In genomic region chr12:8508912-8509841, GRCh38 we compare ENCODE assay signal across 2 cellular contexts.
TF ChIP-seq lines count a peak whose summit lies in the region.

No MANE protein-coding gene starts in this region.

TF ChIP-seq in GM23338, 12 proteins besides CTCF, POLR2A, EP300 and RAD21:
- no peak for TF ChIP-seq ZNF114 (CRISPR knock-in tag; IDR thresholded peaks at IDR 0.05)
- no peak for TF ChIP-seq NANOG (IDR thresholded peaks at IDR 0.05; ENCODE audit: borderline replicate concordance)
- no peak for TF ChIP-seq POLR2AphosphoS5 (IDR thresholded peaks at IDR 0.05; ENCODE audit: low read depth)
- TF ChIP-seq JUNB (IDR thresholded peaks at IDR 0.05; ENCODE audit: unreplicated experiment): no peak
- no peak for TF ChIP-seq STAT1 (IDR thresholded peaks at IDR 0.05; ENCODE audit: unreplicated experiment)
- TF ChIP-seq ETS1 (IDR thresholded peaks at IDR 0.05): no peak
- no peak for TF ChIP-seq ZNF462 (CRISPR knock-in tag; IDR thresholded peaks at IDR 0.05)
- no peak for TF ChIP-seq ZNF331 (CRISPR knock-in tag; IDR thresholded peaks at IDR 0.05; ENCODE audit: low read depth)
- no peak for TF ChIP-seq REST (IDR thresholded peaks at IDR 0.05; ENCODE audit: unreplicated experiment)
- TF ChIP-seq EZH2 (IDR thresholded peaks at IDR 0.05; ENCODE audit: low read depth, unreplicated experiment): no peak
- TF ChIP-seq EZH2phosphoT487 (IDR thresholded peaks at IDR 0.05; ENCODE audit: unreplicated experiment): no peak
- TF ChIP-seq CREB1 (CRISPR knock-in tag; IDR thresholded peaks at IDR 0.05; ENCODE audit: low read depth): no peak

TF ChIP-seq in H1, 55 proteins besides CTCF, POLR2A, EP300 and RAD21:
- TF ChIP-seq FOSL1 (IDR thresholded peaks at IDR 0.05; ENCODE audit: insufficient read depth, low read depth, low read length) (no peak), TAF1 (IDR thresholded peaks at IDR 0.05; ENCODE audit: low read depth, low read length) (no peak), POLR2AphosphoS5 (IDR thresholded peaks at IDR 0.05; ENCODE audit: low read depth, low read length) (no peak), GTF2F1 (IDR thresholded peaks at IDR 0.05; ENCODE audit: borderline replicate concordance, low read depth, low read length) (no peak), TBP (IDR thresholded peaks at IDR 0.05; ENCODE audit: low read depth, low read length) (no peak), NANOG (IDR thresholded peaks at IDR 0.05; ENCODE audit: insufficient read depth, low read depth, low read length, poor library complexity, severe bottlenecking) (no peak), KDM5A (IDR thresholded peaks at IDR 0.05; ENCODE audit: low read length) (no peak), SP4 (IDR thresholded peaks at IDR 0.05; ENCODE audit: low read length) (no peak), POU5F1 (IDR thresholded peaks at IDR 0.05; ENCODE audit: low read depth, low read length) (no peak), JUN (IDR thresholded peaks at IDR 0.05; ENCODE audit: low read depth, low read length) (no peak), CHD2 (IDR thresholded peaks at IDR 0.05; ENCODE audit: low read length) (no peak), SUZ12 (IDR thresholded peaks at IDR 0.05; ENCODE audit: low read length) (no peak), TEAD4 (IDR thresholded peaks at IDR 0.05; ENCODE audit: low read depth, low read length) (no peak), GABPA (IDR thresholded peaks at IDR 0.05; ENCODE audit: borderline replicate concordance, insufficient read depth, low read length) (no peak), MAX (IDR thresholded peaks at IDR 0.05) (no peak), RXRA (IDR thresholded peaks at IDR 0.05; ENCODE audit: insufficient read depth, low read depth, low read length) (no peak)
